ENCODE assay signal across 10 cellular contexts in the genomic region with DNA sequence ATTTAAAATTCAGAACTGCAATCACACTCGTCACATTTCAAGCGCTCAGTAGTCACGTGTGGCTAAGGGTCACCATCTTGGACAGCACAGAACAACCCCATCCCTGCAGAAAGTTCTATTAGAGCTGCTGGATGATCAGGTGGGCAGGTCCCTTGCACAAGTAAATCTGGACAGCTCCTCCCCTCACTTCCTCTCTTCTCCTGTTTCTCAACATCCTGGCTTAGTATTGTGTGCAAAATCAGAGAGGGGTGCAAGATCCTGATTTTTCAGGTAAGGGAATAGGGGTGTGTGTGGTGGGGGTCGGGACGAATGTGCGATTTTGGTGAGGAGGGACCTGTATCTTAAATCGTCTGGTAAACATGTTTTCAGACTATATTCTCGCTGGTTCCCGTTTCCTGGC. TPM values are rescaled to one million over a fixed set of nuclear protein-coding genes. Genes with fewer than 3 reads are reported as not detected.
DNase-seq lines count a peak whose midpoint lies in the region; ATAC-seq and TF ChIP-seq lines count a peak whose summit lies in the region.
"Had no signal": no experiment of that assay in that cellular context is flagged by ENCODE, and none has a peak within 500 bp of the region (broad histone marks: within the 10 kb centered on the region; RNA-seq: fewer than 3 reads in every experiment).

A gene (plus strand): TSS at position 223 of the 400 bp plus-strand sequence. CDS start 2,512 bp downstream, outside the sequence.

- no peak for TF ChIP-seq POLR2A in prostate gland (IDR thresholded peaks at IDR 0.05)

- ATAC-seq in Right ventricle myocardium inferior (peak; percentile 71), HG02571 (IDR thresholded peaks at IDR 0.05; ENCODE audit: unreplicated experiment) (no peak)

- peaks cover 74% of the 10 kb centered on the region for H3K4me1 ChIP-seq in CD8-positive, alpha-beta memory T cell (ENCODE audit: insufficient read depth, low read length)
- no peaks in the 10 kb centered on the region for H3K4me1 ChIP-seq in prostate gland (replicated peaks)
- no peaks in the 10 kb centered on the region for H3K4me1 ChIP-seq in HAP-1

- H3K27me3 ChIP-seq in CD8-positive, alpha-beta memory T cell (ENCODE audit: insufficient read depth, low read length, poor library complexity, severe bottlenecking): no peaks in the 10 kb centered on the region
- H3K27me3 ChIP-seq in prostate gland (replicated peaks; ENCODE audit: insufficient read depth) (no peaks in the 10 kb centered on the region), HAP-1 (ENCODE audit: low read depth) (no peaks in the 10 kb centered on the region)

- peaks cover 72 to 86% (median 85%) of the 10 kb centered on the region in 3 donors for H3K4me1 Mint-ChIP-seq in CD8-positive, alpha-beta memory T cell
- H3K4me1 Mint-ChIP-seq in activated CD4-positive, alpha-beta memory T cell treated with anti-CD3 and anti-CD28 coated beads, Interleukin-2, amount 10 ng/mL, durations not matched to agents 7 days and 5 days: peaks cover 70% of the 10 kb centered on the region

- no peak for TF ChIP-seq CTCF in prostate gland (IDR thresholded peaks at IDR 0.05)

- in situ Hi-C loops in HAP-1 (cut with MboI; ENCODE audit: low sequenced_read_pairs): no loop called here

- peak within 1 kb of the TSS; percentile 90 for H3K4me3 ChIP-seq in CD8-positive, alpha-beta memory T cell (ENCODE audit: low read length)
- H3K4me3 ChIP-seq in prostate gland (peak within 1 kb of the TSS; percentile 13), HAP-1 (no peak within 1 kb of the TSS)

- peak within 1 kb of the TSS; percentile 67 for H3K27ac ChIP-seq in CD8-positive, alpha-beta memory T cell (ENCODE audit: low read depth, low read length)
- H3K27ac ChIP-seq in prostate gland: no peak within 1 kb of the TSS

- POLR2A ChIA-PET in CD8-positive, alpha-beta memory T cell (lab: Charles Lee): interaction anchor here (0.7 to 1.7 kb wide), 15 partner anchors 15 to 188 kb away, joined by 3 to 15 read pairs (median 3); a partner anchor contains a TSS
- POLR2A ChIA-PET in activated CD4-positive, alpha-beta memory T cell treated with anti-CD3 and anti-CD28 coated beads, Interleukin-2, amount 10 ng/mL, durations not matched to agents 7 days and 5 days (lab: Charles Lee): interaction anchor here (0.6 to 5.8 kb wide), 32 partner anchors 11 to 188 kb away, joined by 3 to 112 read pairs (median 10); a partner anchor contains a TSS

- intact Hi-C loops in Right ventricle myocardium inferior (cut with DNase I) (loop anchor here (5.0 kb wide), 2 partner anchors 50 to 115 kb away; a partner anchor contains a TSS), prostate gland (cut with DNase I) (no loop called here)

- peaks cover 20% of the 10 kb centered on the region for H3K9me3 ChIP-seq in CD8-positive, alpha-beta memory T cell (ENCODE audit: low read length)
- H3K9me3 ChIP-seq in prostate gland (no peaks in the 10 kb centered on the region), HAP-1 (no peaks in the 10 kb centered on the region)

- peak within 1 kb of the TSS; percentile 86 to 99 (median 98) for H3K27ac Mint-ChIP-seq in CD8-positive, alpha-beta memory T cell
- peak within 1 kb of the TSS; percentile 93 for H3K27ac Mint-ChIP-seq in activated CD4-positive, alpha-beta memory T cell treated with anti-CD3 and anti-CD28 coated beads, Interleukin-2, amount 10 ng/mL, durations not matched to agents 7 days and 5 days

- WGBS in prostate gland: 72% methylated on average over 9 of the region's 9 CpGs

- peaks cover 27 to 61% (median 50%) of the 10 kb centered on the region in 3 donors for H3K36me3 Mint-ChIP-seq in CD8-positive, alpha-beta memory T cell
- H3K36me3 Mint-ChIP-seq in activated CD4-positive, alpha-beta memory T cell treated with anti-CD3 and anti-CD28 coated beads, Interleukin-2, amount 10 ng/mL, durations not matched to agents 7 days and 5 days (ENCODE audit: low read depth): peaks cover 69% of the 10 kb centered on the region

- peaks cover 5 to 49% (median 34%) of the 10 kb centered on the region in 5 donors for H3K9me3 Mint-ChIP-seq in CD8-positive, alpha-beta memory T cell
- H3K9me3 Mint-ChIP-seq in activated CD4-positive, alpha-beta memory T cell treated with anti-CD3 and anti-CD28 coated beads, Interleukin-2, amount 10 ng/mL, durations not matched to agents 7 days and 5 days: peaks cover 12% of the 10 kb centered on the region

- CTCF ChIA-PET in CD8-positive, alpha-beta memory T cell (lab: Charles Lee): interaction anchor here (0.7 to 4.9 kb wide), 17 partner anchors 42 to 192 kb away, joined by 3 to 28 read pairs (median 8); a partner anchor contains a TSS
- CTCF ChIA-PET in activated CD4-positive, alpha-beta memory T cell treated with anti-CD3 and anti-CD28 coated beads, Interleukin-2, amount 10 ng/mL, durations not matched to agents 7 days and 5 days (lab: Charles Lee): interaction anchor here (0.8 to 4.5 kb wide), 11 partner anchors 52 to 212 kb away, joined by 3 to 39 read pairs (median 5); a partner anchor contains a TSS

- peaks cover 0 to 4% of the 10 kb centered on the region in 2 donors for H3K27me3 Mint-ChIP-seq in CD8-positive, alpha-beta memory T cell
- H3K27me3 Mint-ChIP-seq in activated CD4-positive, alpha-beta memory T cell treated with anti-CD3 and anti-CD28 coated beads, Interleukin-2, amount 10 ng/mL, durations not matched to agents 7 days and 5 days: no peaks in the 10 kb centered on the region

- DNase-seq in CD8-positive, alpha-beta memory T cell: peak in 2 of 5 donors; percentile 36 to 56
- peak; percentile 39 for DNase-seq in activated CD4-positive, alpha-beta memory T cell treated with anti-CD3 and anti-CD28 coated beads, Interleukin-2, amount 10 ng/mL, durations not matched to agents 7 days and 5 days
- no peak for DNase-seq in Right ventricle myocardium inferior (ENCODE audit: missing footprints)
- no peak for DNase-seq in prostate gland (ENCODE audit: low spot score)
- no peak for DNase-seq in HAP-1 (ENCODE audit: low spot score in 2 of 2)
- DNase-seq in SIG-M5 (lab: John Stamatoyannopoulos, UW): no peak
- DNase-seq in NCI-H345 treated with DMSO at 0.1 percent for 48 hours (lab: John Stamatoyannopoulos, UW; ENCODE audit: unreplicated experiment): no peak
- DNase-seq: NCI-H2029 treated with DMSO at 0.1 percent for 48 hours had no signal

- peak within 1 kb of the TSS; percentile 97 to 100 (median 100) for H3K4me3 Mint-ChIP-seq in CD8-positive, alpha-beta memory T cell
- H3K4me3 Mint-ChIP-seq in activated CD4-positive, alpha-beta memory T cell treated with anti-CD3 and anti-CD28 coated beads, Interleukin-2, amount 10 ng/mL, durations not matched to agents 7 days and 5 days: peak within 1 kb of the TSS; percentile 95

- H3K36me3 ChIP-seq in CD8-positive, alpha-beta memory T cell (ENCODE audit: insufficient read depth, low read length): peaks cover 31% of the 10 kb centered on the region
- H3K36me3 ChIP-seq in prostate gland: no peaks in the 10 kb centered on the region
- H3K36me3 ChIP-seq in HAP-1 (replicated peaks): no peaks in the 10 kb centered on the region

RNA-seq across cellular contexts. Expression of the gene that starts here (rescaled TPM):
- total RNA-seq in CD8-positive, alpha-beta memory T cell: 10 to 100 TPM; 57.3 to 59.3 TPM
- 577 TPM for polyA plus RNA-seq in CD8-positive, alpha-beta memory T cell
- 100 to 1,000 TPM; 277 to 282 TPM for total RNA-seq in activated CD4-positive, alpha-beta memory T cell treated with anti-CD3 and anti-CD28 coated beads, Interleukin-2, amount 10 ng/mL, durations not matched to agents 7 days and 5 days
- total RNA-seq in Right ventricle myocardium inferior (38.4 TPM), prostate gland (10 to 100 TPM in 1 of 2 donors, 1 to 10 TPM in 1; 6.9 to 11.0 TPM)
- total RNA-seq: astrocyte had no signal
